ENCODE assay signal across 38 cellular contexts in genomic region chr10:49061667-49062066, GRCh38. TPM values are rescaled to one million over a fixed set of nuclear protein-coding genes. Genes with fewer than 3 reads are reported as not detected.
"Had no signal": no experiment of that assay in that cellular context is flagged by ENCODE, and none has a peak within 500 bp of the region (broad histone marks: within the 10 kb centered on the region; RNA-seq: fewer than 3 reads in every experiment).

No MANE protein-coding gene starts in this region.

- H3K27me3 ChIP-seq: MG63 had no signal

- H3K4me3 ChIP-seq: MG63 had no signal

- DNase-seq: Karpas-422, Kasumi-1, MG63, MM.1S, MV-4-11, NCI-H1048, NCI-H1092, NCI-H1092 treated with DMSO at 0.1 percent for 48 hours, NCI-H1105, NCI-H1105 treated with DMSO at 0.1 percent for 48 hours, NCI-H1417, NCI-H1417 treated with DMSO at 0.1 percent for 48 hours, NCI-H1436, NCI-H1436 treated with DMSO at 0.1 percent for 48 hours, NCI-H146, NCI-H1694, NCI-H1694 treated with DMSO at 0.1 percent for 48 hours, NCI-H187, NCI-H187 treated with DMSO at 0.1 percent for 48 hours, NCI-H1930, NCI-H2029, NCI-H2029 treated with DMSO at 0.1 percent for 48 hours, NCI-H2081, NCI-H2081 treated with DMSO at 0.1 percent for 48 hours, NCI-H2107, NCI-H2171, NCI-H2171 treated with DMSO at 0.1 percent for 48 hours, NCI-H2227 treated with DMSO at 0.1 percent for 48 hours, NCI-H226, NCI-H345, NCI-H446, NCI-H446 treated with DMSO at 0.1 percent for 48 hours, NCI-H510A, NCI-H510A treated with DMSO at 0.1 percent for 48 hours, NCI-H524 had no signal

RNA-seq across cellular contexts. Expression of gene VSTM4, which starts 53.7 kb away (rescaled TPM):
- total RNA-seq: M059J, MCF 10A, NCI-H460 had no signal
